Comparison of ENCODE assay signal across 1 cellular context in genomic region chr5:3729631-3730030, GRCh38.
TF ChIP-seq lines count a peak whose summit lies in the region.

No MANE protein-coding gene starts in this region.

TF ChIP-seq in H1, 55 proteins besides CTCF, POLR2A, EP300 and RAD21 (continued from another document):
- no peak for TF ChIP-seq GTF2F1 (IDR thresholded peaks at IDR 0.05; ENCODE audit: borderline replicate concordance, low read depth, low read length)
- TF ChIP-seq CHD7 (IDR thresholded peaks at IDR 0.05; ENCODE audit: insufficient replicate concordance, low read length) = no peak
- TF ChIP-seq ZNF274 (IDR thresholded peaks at IDR 0.05; ENCODE audit: borderline replicate concordance, extremely low read depth, low read length) = no peak
- TF ChIP-seq MAFK (IDR thresholded peaks at IDR 0.05; ENCODE audit: low read depth, low read length) = no peak
- TF ChIP-seq CBX5 (IDR thresholded peaks at IDR 0.05; ENCODE audit: low read depth, low read length) = no peak
- no peak for TF ChIP-seq KDM1A (IDR thresholded peaks at IDR 0.05; ENCODE audit: borderline replicate concordance, low read length)
- no peak for TF ChIP-seq RBBP5 (IDR thresholded peaks at IDR 0.05; ENCODE audit: borderline replicate concordance, low read depth, low read length)
- no peak for TF ChIP-seq SAP30 (IDR thresholded peaks at IDR 0.05; ENCODE audit: insufficient read depth, insufficient replicate concordance, low read length)
- TF ChIP-seq TBP (IDR thresholded peaks at IDR 0.05; ENCODE audit: low read depth, low read length) = no peak
- no peak for TF ChIP-seq CBX8 (IDR thresholded peaks at IDR 0.05; ENCODE audit: borderline replicate concordance, low read depth, low read length)
- TF ChIP-seq CTBP2 (IDR thresholded peaks at IDR 0.05; ENCODE audit: borderline replicate concordance, insufficient read depth, insufficient read length, low read length) = no peak
- TF ChIP-seq JUND (IDR thresholded peaks at IDR 0.05; ENCODE audit: low read length) = no peak
- no peak for TF ChIP-seq SIX5 (IDR thresholded peaks at IDR 0.05; ENCODE audit: low read depth, low read length)
- TF ChIP-seq BRCA1 (IDR thresholded peaks at IDR 0.05; ENCODE audit: low read depth, low read length) = no peak
- TF ChIP-seq GABPA (IDR thresholded peaks at IDR 0.05; ENCODE audit: borderline replicate concordance, insufficient read depth, low read length) = no peak
